Comparison of ENCODE assay signal across 2 cellular contexts in the genomic region with DNA sequence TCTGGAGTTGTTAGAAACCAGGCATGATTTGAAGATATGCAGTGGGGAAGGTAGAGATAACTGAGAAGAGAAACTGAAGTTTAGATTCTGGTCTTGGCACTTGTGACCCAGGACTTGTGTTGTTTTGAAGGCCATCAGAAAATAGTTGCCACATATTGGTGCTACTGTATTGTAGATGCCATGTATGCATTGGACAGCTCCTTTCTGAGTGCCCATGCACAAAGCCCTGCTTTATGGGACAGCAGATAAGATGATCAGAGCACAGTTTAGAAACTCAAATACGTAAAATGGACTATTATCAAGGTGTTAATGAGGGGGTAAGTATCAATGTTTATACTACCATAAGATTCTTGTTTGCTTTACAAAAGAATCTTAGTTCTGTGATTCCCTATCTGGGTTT.
A peak's percentile ranks its signal among the peaks of the same experiment; 100 is the strongest.
TF ChIP-seq lines count a peak whose summit lies in the region.

No MANE protein-coding gene starts in this region.

TF ChIP-seq in A549, 52 proteins besides CTCF, POLR2A, EP300 and RAD21:
- TF ChIP-seq, protein P1, sequence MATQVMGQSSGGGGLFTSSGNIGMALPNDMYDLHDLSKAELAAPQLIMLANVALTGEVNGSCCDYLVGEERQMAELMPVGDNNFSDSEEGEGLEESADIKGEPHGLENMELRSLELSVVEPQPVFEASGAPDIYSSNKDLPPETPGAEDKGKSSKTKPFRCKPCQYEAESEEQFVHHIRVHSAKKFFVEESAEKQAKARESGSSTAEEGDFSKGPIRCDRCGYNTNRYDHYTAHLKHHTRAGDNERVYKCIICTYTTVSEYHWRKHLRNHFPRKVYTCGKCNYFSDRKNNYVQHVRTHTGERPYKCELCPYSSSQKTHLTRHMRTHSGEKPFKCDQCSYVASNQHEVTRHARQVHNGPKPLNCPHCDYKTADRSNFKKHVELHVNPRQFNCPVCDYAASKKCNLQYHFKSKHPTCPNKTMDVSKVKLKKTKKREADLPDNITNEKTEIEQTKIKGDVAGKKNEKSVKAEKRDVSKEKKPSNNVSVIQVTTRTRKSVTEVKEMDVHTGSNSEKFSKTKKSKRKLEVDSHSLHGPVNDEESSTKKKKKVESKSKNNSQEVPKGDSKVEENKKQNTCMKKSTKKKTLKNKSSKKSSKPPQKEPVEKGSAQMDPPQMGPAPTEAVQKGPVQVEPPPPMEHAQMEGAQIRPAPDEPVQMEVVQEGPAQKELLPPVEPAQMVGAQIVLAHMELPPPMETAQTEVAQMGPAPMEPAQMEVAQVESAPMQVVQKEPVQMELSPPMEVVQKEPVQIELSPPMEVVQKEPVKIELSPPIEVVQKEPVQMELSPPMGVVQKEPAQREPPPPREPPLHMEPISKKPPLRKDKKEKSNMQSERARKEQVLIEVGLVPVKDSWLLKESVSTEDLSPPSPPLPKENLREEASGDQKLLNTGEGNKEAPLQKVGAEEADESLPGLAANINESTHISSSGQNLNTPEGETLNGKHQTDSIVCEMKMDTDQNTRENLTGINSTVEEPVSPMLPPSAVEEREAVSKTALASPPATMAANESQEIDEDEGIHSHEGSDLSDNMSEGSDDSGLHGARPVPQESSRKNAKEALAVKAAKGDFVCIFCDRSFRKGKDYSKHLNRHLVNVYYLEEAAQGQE (IDR thresholded peaks at IDR 0.05), result peak; percentile 74
- TF ChIP-seq CHD4 (IDR thresholded peaks at IDR 0.05; ENCODE audit: borderline replicate concordance), result no peak

TF ChIP-seq in HCT116, 20 proteins besides CTCF, POLR2A, EP300 and RAD21:
- TF ChIP-seq, protein P1 (IDR thresholded peaks at IDR 0.05; ENCODE audit: low read depth), result peak; percentile 31
- TF ChIP-seq JUND (IDR thresholded peaks at IDR 0.05), result no peak
